Comparison of ENCODE assay signal across 31 cellular contexts in genomic region chr12:92530706-92531105, GRCh38.
"Had no signal": no experiment of that assay in that cellular context is flagged by ENCODE, and none has a peak within 500 bp of the region (broad histone marks: within the 10 kb centered on the region; RNA-seq: fewer than 3 reads in every experiment).

No MANE protein-coding gene starts in this region.

- H3K27me3 ChIP-seq: ascending aorta, brain microvascular endothelial cell, left lung, pancreas, spleen, testis had no signal

- H3K9me3 Mint-ChIP-seq: endodermal cell, nephron progenitor cell had no signal

- H3K27ac ChIP-seq: ascending aorta, brain microvascular endothelial cell, left lung, pancreas, prostate gland, spleen, testis had no signal

- H3K4me3 Mint-ChIP-seq: activated CD4-positive, alpha-beta T cell treated with anti-CD3 and anti-CD28 coated beads for 36 hours; activated naive CD4-positive, alpha-beta T cell treated with anti-CD3 and anti-CD28 coated beads, Interleukin-2, amount 10 ng/mL, durations not matched to agents 7 days and 5 days; activated naive CD8-positive, alpha-beta T cell treated with anti-CD3 and anti-CD28 coated beads, Interleukin-2, amount 10 ng/mL, durations not matched to agents 7 days and 5 days; endodermal cell; immature natural killer cell; nephron progenitor cell; T-helper 2 cell treated with Interferon-gamma antibody and Interleukin-4, amounts not matched to agents 5 μg/mL and 100 μg/mL, for 36 hours had no signal

- ATAC-seq: esophagus mucosa, left lung had no signal

- H3K27me3 Mint-ChIP-seq: activated CD4-positive, alpha-beta T cell treated with anti-CD3 and anti-CD28 coated beads for 36 hours; activated naive CD4-positive, alpha-beta T cell treated with anti-CD3 and anti-CD28 coated beads, Interleukin-2, amount 10 ng/mL, durations not matched to agents 7 days and 5 days; activated naive CD8-positive, alpha-beta T cell treated with anti-CD3 and anti-CD28 coated beads, Interleukin-2, amount 10 ng/mL, durations not matched to agents 7 days and 5 days had no signal

- H3K4me3 ChIP-seq: ascending aorta, left lung, lung, pancreas, prostate gland, spleen, testis had no signal

- H3K4me1 ChIP-seq: ascending aorta, left lung, pancreas, prostate gland, spleen, testis had no signal

- FAIRE-seq: kidney, pancreas, urothelium cell line had no signal

- H3K4me1 Mint-ChIP-seq: endodermal cell had no signal

- H3K36me3 ChIP-seq: ascending aorta, brain microvascular endothelial cell, left lung, pancreas, prostate gland, spleen had no signal

- DNase-seq: activated CD4-positive, alpha-beta T cell treated with anti-CD3 and anti-CD28 coated beads for 36 hours; activated CD4-positive, alpha-beta T cell treated with anti-CD3 and anti-CD28 coated beads, Interleukin-2, amount 50 U/mL, for 48 hours; activated CD4-positive, CD25-positive, alpha-beta regulatory T cell; activated CD8-positive, alpha-beta memory T cell treated with anti-CD3 and anti-CD28 coated beads for 24 hours; activated effector memory CD4-positive, alpha-beta T cell treated with anti-CD3 and anti-CD28 coated beads, Interleukin-2, amount 50 U/mL, for 16 hours; activated naive CD4-positive, alpha-beta T cell treated with anti-CD3 and anti-CD28 coated beads, Interleukin-2, amount 10 ng/mL, durations not matched to agents 7 days and 5 days; activated naive CD8-positive, alpha-beta T cell treated with anti-CD3 and anti-CD28 coated beads, Interleukin-2, amount 10 ng/mL, durations not matched to agents 7 days and 5 days; brain microvascular endothelial cell; caudate nucleus; endodermal cell; foreskin fibroblast; head of caudate nucleus; hypothalamus; immature natural killer cell; kidney; left lung; mesendoderm; nephron progenitor cell; pancreas; retina; spleen; stimulated activated naive CD8-positive, alpha-beta T cell treated with anti-CD3 and anti-CD28 coated beads, Interleukin-15, Interleukin-2, amounts not matched to agents 100 U/mL and 50 U/mL, for 24 hours; T-helper 1 cell; testis; trophoblast cell had no signal

- H3K27ac Mint-ChIP-seq: activated CD4-positive, alpha-beta T cell treated with anti-CD3 and anti-CD28 coated beads for 36 hours; activated naive CD4-positive, alpha-beta T cell treated with anti-CD3 and anti-CD28 coated beads, Interleukin-2, amount 10 ng/mL, durations not matched to agents 7 days and 5 days; activated naive CD8-positive, alpha-beta T cell treated with anti-CD3 and anti-CD28 coated beads, Interleukin-2, amount 10 ng/mL, durations not matched to agents 7 days and 5 days; endodermal cell; nephron progenitor cell; T-helper 2 cell treated with Interferon-gamma antibody and Interleukin-4, amounts not matched to agents 5 μg/mL and 100 μg/mL, for 36 hours had no signal

- H3K9me3 ChIP-seq: ascending aorta, left lung, pancreas, prostate gland, spleen, testis had no signal
